2 cellular contexts compared by ENCODE assay signal in genomic region chr16:77789085-77789611, GRCh38.
TF ChIP-seq lines count a peak whose summit lies in the region.

No MANE protein-coding gene starts in this region.

TF ChIP-seq in IMR-90, 13 proteins besides CTCF, POLR2A, EP300 and RAD21 (continued from another document):
- TF ChIP-seq CHD1 (IDR thresholded peaks at IDR 0.05; ENCODE audit: low read depth, low read length), result no peak
- TF ChIP-seq BHLHE40 (IDR thresholded peaks at IDR 0.05; ENCODE audit: low read depth, low read length), result no peak
- TF ChIP-seq, protein P1, sequence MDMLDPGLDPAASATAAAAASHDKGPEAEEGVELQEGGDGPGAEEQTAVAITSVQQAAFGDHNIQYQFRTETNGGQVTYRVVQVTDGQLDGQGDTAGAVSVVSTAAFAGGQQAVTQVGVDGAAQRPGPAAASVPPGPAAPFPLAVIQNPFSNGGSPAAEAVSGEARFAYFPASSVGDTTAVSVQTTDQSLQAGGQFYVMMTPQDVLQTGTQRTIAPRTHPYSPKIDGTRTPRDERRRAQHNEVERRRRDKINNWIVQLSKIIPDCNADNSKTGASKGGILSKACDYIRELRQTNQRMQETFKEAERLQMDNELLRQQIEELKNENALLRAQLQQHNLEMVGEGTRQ (IDR thresholded peaks at IDR 0.05; ENCODE audit: low read depth, low read length), result no peak
- TF ChIP-seq MAFK (IDR thresholded peaks at IDR 0.05; ENCODE audit: low read depth, low read length), result no peak
- no peak for TF ChIP-seq MXI1 (IDR thresholded peaks at IDR 0.05; ENCODE audit: borderline replicate concordance, low read depth, low read length)
- no peak for TF ChIP-seq RCOR1 (IDR thresholded peaks at IDR 0.05; ENCODE audit: insufficient replicate concordance, low read length)
- no peak for TF ChIP-seq CEBPB (IDR thresholded peaks at IDR 0.05; ENCODE audit: low read depth, low read length)
- no peak for TF ChIP-seq FOS (IDR thresholded peaks at IDR 0.05; ENCODE audit: low read depth, low read length)
TF ChIP-seq in IMR-90: peak in this region for 0.

TF ChIP-seq in neural cell, 6 proteins besides CTCF, POLR2A, EP300 and RAD21 (continued from another document):
- TF ChIP-seq, protein P2, sequence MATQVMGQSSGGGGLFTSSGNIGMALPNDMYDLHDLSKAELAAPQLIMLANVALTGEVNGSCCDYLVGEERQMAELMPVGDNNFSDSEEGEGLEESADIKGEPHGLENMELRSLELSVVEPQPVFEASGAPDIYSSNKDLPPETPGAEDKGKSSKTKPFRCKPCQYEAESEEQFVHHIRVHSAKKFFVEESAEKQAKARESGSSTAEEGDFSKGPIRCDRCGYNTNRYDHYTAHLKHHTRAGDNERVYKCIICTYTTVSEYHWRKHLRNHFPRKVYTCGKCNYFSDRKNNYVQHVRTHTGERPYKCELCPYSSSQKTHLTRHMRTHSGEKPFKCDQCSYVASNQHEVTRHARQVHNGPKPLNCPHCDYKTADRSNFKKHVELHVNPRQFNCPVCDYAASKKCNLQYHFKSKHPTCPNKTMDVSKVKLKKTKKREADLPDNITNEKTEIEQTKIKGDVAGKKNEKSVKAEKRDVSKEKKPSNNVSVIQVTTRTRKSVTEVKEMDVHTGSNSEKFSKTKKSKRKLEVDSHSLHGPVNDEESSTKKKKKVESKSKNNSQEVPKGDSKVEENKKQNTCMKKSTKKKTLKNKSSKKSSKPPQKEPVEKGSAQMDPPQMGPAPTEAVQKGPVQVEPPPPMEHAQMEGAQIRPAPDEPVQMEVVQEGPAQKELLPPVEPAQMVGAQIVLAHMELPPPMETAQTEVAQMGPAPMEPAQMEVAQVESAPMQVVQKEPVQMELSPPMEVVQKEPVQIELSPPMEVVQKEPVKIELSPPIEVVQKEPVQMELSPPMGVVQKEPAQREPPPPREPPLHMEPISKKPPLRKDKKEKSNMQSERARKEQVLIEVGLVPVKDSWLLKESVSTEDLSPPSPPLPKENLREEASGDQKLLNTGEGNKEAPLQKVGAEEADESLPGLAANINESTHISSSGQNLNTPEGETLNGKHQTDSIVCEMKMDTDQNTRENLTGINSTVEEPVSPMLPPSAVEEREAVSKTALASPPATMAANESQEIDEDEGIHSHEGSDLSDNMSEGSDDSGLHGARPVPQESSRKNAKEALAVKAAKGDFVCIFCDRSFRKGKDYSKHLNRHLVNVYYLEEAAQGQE (IDR thresholded peaks at IDR 0.05; ENCODE audit: borderline replicate concordance), result no peak
- no peak for TF ChIP-seq MXI1 (conservative IDR thresholded peaks at IDR 0.05; ENCODE audit: poor library complexity, severe bottlenecking)
